ENCODE assay signal across 8 cellular contexts in genomic region chr2:190947711-190948251, GRCh38.
DNase-seq lines count a peak whose midpoint lies in the region; ATAC-seq and TF ChIP-seq lines count a peak whose summit lies in the region.

No MANE protein-coding gene starts in this region.

- WGBS in suprapubic skin, result 12% methylated on average over 2 of the region's 2 CpGs

- H3K27me3 ChIP-seq in left ventricle myocardium inferior (ENCODE audit: low read depth), result no peaks in the 10 kb centered on the region
- H3K27me3 ChIP-seq in suprapubic skin, result no peaks in the 10 kb centered on the region

- TF ChIP-seq CTCF in WTC11 (IDR thresholded peaks at IDR 0.05) (no peak), left ventricle myocardium inferior (IDR thresholded peaks at IDR 0.05; ENCODE audit: borderline replicate concordance) (no peak), suprapubic skin (IDR thresholded peaks at IDR 0.05) (no peak), endothelial cell (IDR thresholded peaks at IDR 0.05; ENCODE audit: unreplicated experiment) (no peak)

- H3K9me3 Mint-ChIP-seq in WTC11 (no peaks in the 10 kb centered on the region), endothelial cell (ENCODE audit: unreplicated experiment) (no peaks in the 10 kb centered on the region)

- peak; percentile 81 for DNase-seq in Daoy (ENCODE audit: low read depth)
- DNase-seq in WTC11 (ENCODE audit: low spot score), result no peak
- DNase-seq in left ventricle myocardium inferior, result no peak
- DNase-seq in suprapubic skin (ENCODE audit: low spot score in 2 of 2), result no peak
- no peak for DNase-seq in endothelial cell (ENCODE audit: low spot score)
- DNase-seq in Ammon's horn (ENCODE audit: low spot score), result no peak

- POLR2A ChIA-PET in WTC11 (lab: Charles Lee), result no interaction called here

- TF ChIP-seq POLR2A in suprapubic skin (IDR thresholded peaks at IDR 0.05), result no peak

- intact Hi-C loops in left ventricle myocardium inferior (cut with micrococcal nuclease), result no loop called here

- H3K4me1 Mint-ChIP-seq in WTC11 (peaks cover 8% of the 10 kb centered on the region), endothelial cell (ENCODE audit: unreplicated experiment) (no peaks in the 10 kb centered on the region)

- H3K27ac ChIP-seq in left ventricle myocardium inferior (replicated peaks) (peak overlapping the region; percentile 64), suprapubic skin (peak overlapping the region; percentile 45)

- H3K36me3 Mint-ChIP-seq in WTC11 (no peaks in the 10 kb centered on the region), endothelial cell (ENCODE audit: low read depth, unreplicated experiment) (no peaks in the 10 kb centered on the region)

- H3K27ac Mint-ChIP-seq in WTC11 (no peak overlapping the region), endothelial cell (ENCODE audit: unreplicated experiment) (no peak overlapping the region)

- ATAC-seq in GM19468 (IDR thresholded peaks at IDR 0.05; ENCODE audit: extremely low read depth, unreplicated experiment) (peak; percentile 61), HG03571 (IDR thresholded peaks at IDR 0.05; ENCODE audit: unreplicated experiment) (peak; percentile 53), WTC11 (peak; percentile 54)

- peaks cover 32% of the 10 kb centered on the region for H3K4me1 ChIP-seq in left ventricle myocardium inferior
- H3K4me1 ChIP-seq in suprapubic skin, result peaks cover 26% of the 10 kb centered on the region

- no peak for TF ChIP-seq EP300 in suprapubic skin (IDR thresholded peaks at IDR 0.05)

- no peaks in the 10 kb centered on the region for H3K27me3 Mint-ChIP-seq in WTC11 (ENCODE audit: low read depth)
- no peaks in the 10 kb centered on the region for H3K27me3 Mint-ChIP-seq in endothelial cell (ENCODE audit: unreplicated experiment)

- H3K4me3 Mint-ChIP-seq in WTC11 (no peak overlapping the region), endothelial cell (ENCODE audit: unreplicated experiment) (no peak overlapping the region)

- H3K36me3 ChIP-seq in left ventricle myocardium inferior (no peaks in the 10 kb centered on the region), suprapubic skin (no peaks in the 10 kb centered on the region)

- H3K9me3 ChIP-seq in left ventricle myocardium inferior (replicated peaks) (no peaks in the 10 kb centered on the region), suprapubic skin (no peaks in the 10 kb centered on the region)

- CTCF ChIA-PET in WTC11 (lab: Charles Lee), result interaction anchor here (1.3 kb wide), 1 partner anchor 9 kb away, joined by 3 read pairs; no protein-coding TSS in a partner anchor

- H3K4me3 ChIP-seq in left ventricle myocardium inferior (peak overlapping the region; percentile 40), suprapubic skin (peak overlapping the region; percentile 14)

TF ChIP-seq in WTC11, 78 proteins besides CTCF, POLR2A, EP300 and RAD21 (continues in another document):
- TF ChIP-seq CREM (CRISPR knock-in tag; IDR thresholded peaks at IDR 0.05) (no peak), ZNF219 (CRISPR knock-in tag; IDR thresholded peaks at IDR 0.05; ENCODE audit: borderline replicate concordance) (no peak), NR2C2 (CRISPR knock-in tag; IDR thresholded peaks at IDR 0.05) (no peak), IRF1 (CRISPR knock-in tag; IDR thresholded peaks at IDR 0.05) (no peak), FOXP4 (CRISPR knock-in tag; IDR thresholded peaks at IDR 0.05) (no peak), ZNF416 (CRISPR knock-in tag; IDR thresholded peaks at IDR 0.05) (no peak), FOXP1 (CRISPR knock-in tag; IDR thresholded peaks at IDR 0.05; ENCODE audit: borderline replicate concordance) (no peak), ZNF425 (CRISPR knock-in tag; conservative IDR thresholded peaks at IDR 0.05) (no peak), ZNF423 (CRISPR knock-in tag; IDR thresholded peaks at IDR 0.05) (no peak), ERG (CRISPR knock-in tag; IDR thresholded peaks at IDR 0.05) (no peak), TCF7 (CRISPR knock-in tag; IDR thresholded peaks at IDR 0.05; ENCODE audit: low read depth) (no peak), ATF2 (CRISPR knock-in tag; IDR thresholded peaks at IDR 0.05; ENCODE audit: borderline replicate concordance, low read depth) (no peak), ZNF512 (CRISPR knock-in tag; IDR thresholded peaks at IDR 0.05; ENCODE audit: borderline replicate concordance) (no peak)
